Comparison of ENCODE assay signal across 31 cellular contexts in genomic region chr20:60424267-60424904, GRCh38.
"Had no signal": no experiment of that assay in that cellular context is flagged by ENCODE, and none has a peak within 500 bp of the region (broad histone marks: within the 10 kb centered on the region; RNA-seq: fewer than 3 reads in every experiment).

No MANE protein-coding gene starts in this region.

- H3K4me3 Mint-ChIP-seq: activated naive CD4-positive, alpha-beta T cell treated with anti-CD3 and anti-CD28 coated beads for 36 hours; activated naive CD8-positive, alpha-beta T cell treated with anti-CD3 and anti-CD28 coated beads for 36 hours; activated T-helper 1 cell treated with anti-CD3 and anti-CD28 coated beads, Interleukin-12 subunit alpha, Interleukin-12 subunit beta, Interleukin-2, Interleukin-4 antibody, amounts not matched to agents 30 ng/mL and 10 ng/mL and 1 ng/mL, durations not matched to agents 14 hours and 24 hours and 36 hours; brain; nephron; stimulated activated memory B cell treated with anti-CD40 and anti-IgM and Interleukin-4, amounts not matched to agents 10 μg/mL and 1 μg/mL and 100 μg/mL, for 72 hours; stimulated activated naive CD8-positive, alpha-beta T cell treated with anti-CD3 and anti-CD28 coated beads, Interleukin-15, amount 100 ng/mL, for 72 hours; T-helper 2 cell treated with Interferon-gamma antibody and Interleukin-4, amounts not matched to agents 5 μg/mL and 100 μg/mL, for 36 hours had no signal

- H3K9me3 Mint-ChIP-seq: activated naive CD4-positive, alpha-beta T cell treated with anti-CD3 and anti-CD28 coated beads for 36 hours; activated naive CD8-positive, alpha-beta T cell treated with anti-CD3 and anti-CD28 coated beads for 36 hours; activated T-helper 1 cell treated with anti-CD3 and anti-CD28 coated beads, Interleukin-12 subunit alpha, Interleukin-12 subunit beta, Interleukin-2, Interleukin-4 antibody, amounts not matched to agents 30 ng/mL and 10 ng/mL and 1 ng/mL, durations not matched to agents 14 hours and 24 hours and 36 hours; nephron; stimulated activated naive CD8-positive, alpha-beta T cell treated with anti-CD3 and anti-CD28 coated beads, Interleukin-15, amount 100 ng/mL, for 72 hours; T-helper 2 cell treated with Interferon-gamma antibody and Interleukin-4, amounts not matched to agents 5 μg/mL and 100 μg/mL, for 36 hours had no signal

- ATAC-seq: foreskin keratinocyte; heart right ventricle; right lobe of liver; stimulated activated memory B cell treated with anti-CD40 and anti-IgM and Interleukin-4, amounts not matched to agents 10 μg/mL and 1 μg/mL and 100 μg/mL, for 72 hours; stimulated activated naive CD8-positive, alpha-beta T cell treated with anti-CD3 and anti-CD28 coated beads, Interleukin-15, amount 100 ng/mL, for 72 hours had no signal

- H3K9me3 ChIP-seq: adrenal gland, heart right ventricle, left ventricle myocardium inferior, ovary, right lobe of liver, thyroid gland, upper lobe of left lung, vagina had no signal

- H3K4me3 ChIP-seq: adrenal gland, heart right ventricle, left ventricle myocardium inferior, lung, ovary, right lobe of liver, skin epidermis, thyroid gland, upper lobe of left lung, vagina had no signal

- DNase-seq: activated CD4-positive, alpha-beta T cell treated with anti-CD3 and anti-CD28 coated beads for 4 hours; activated CD4-positive, alpha-beta T cell treated with anti-CD3 and anti-CD28 coated beads, Interleukin-2, amount 50 U/mL, for 48 hours; activated CD4-positive, CD25-positive, alpha-beta regulatory T cell; activated CD8-positive, alpha-beta memory T cell treated with anti-CD3 and anti-CD28 coated beads for 24 hours; activated effector memory CD4-positive, alpha-beta T cell treated with anti-CD3 and anti-CD28 coated beads, Interleukin-2, amount 50 U/mL, for 16 hours; activated naive CD4-positive, alpha-beta T cell treated with anti-CD3 and anti-CD28 coated beads for 36 hours; activated naive CD8-positive, alpha-beta T cell treated with anti-CD3 and anti-CD28 coated beads for 36 hours; aorta; cortex of kidney; foreskin keratinocyte; heart right ventricle; left ventricle myocardium inferior; ovary; right lobe of liver; stimulated activated CD4-positive, alpha-beta T cell treated with anti-CD3 and anti-CD28 coated beads, Interleukin-12 subunit alpha, Interleukin-12 subunit beta, amount 100 ng/mL, for 4 hours; stimulated activated CD4-positive, alpha-beta T cell treated with anti-CD3 and anti-CD28 coated beads, Interleukin-4, amount 100 ng/mL, for 4 hours; stimulated activated CD8-positive, alpha-beta memory T cell treated with anti-CD3 and anti-CD28 coated beads, Interleukin-4, amount 100 ng/mL, for 48 hours; stimulated activated naive CD8-positive, alpha-beta T cell treated with anti-CD3 and anti-CD28 coated beads, Interleukin-15, amount 100 ng/mL, for 72 hours; T-helper 1 cell; thyroid gland; upper lobe of left lung had no signal

- H3K4me1 ChIP-seq: adrenal gland, foreskin keratinocyte, heart right ventricle, left ventricle myocardium inferior, right lobe of liver, upper lobe of left lung, vagina had no signal

- H3K27ac ChIP-seq: adrenal gland, foreskin keratinocyte, heart right ventricle, left ventricle myocardium inferior, ovary, right lobe of liver, skin epidermis, thyroid gland, upper lobe of left lung, vagina had no signal

- H3K36me3 ChIP-seq: adrenal gland, heart right ventricle, left ventricle myocardium inferior, ovary, right lobe of liver, thyroid gland, upper lobe of left lung, vagina had no signal

- H3K27me3 ChIP-seq: adrenal gland, foreskin keratinocyte, ovary, right lobe of liver, thyroid gland, upper lobe of left lung, vagina had no signal

- H3K27ac Mint-ChIP-seq: activated naive CD4-positive, alpha-beta T cell treated with anti-CD3 and anti-CD28 coated beads for 36 hours; activated naive CD8-positive, alpha-beta T cell treated with anti-CD3 and anti-CD28 coated beads for 36 hours; activated T-helper 1 cell treated with anti-CD3 and anti-CD28 coated beads, Interleukin-12 subunit alpha, Interleukin-12 subunit beta, Interleukin-2, Interleukin-4 antibody, amounts not matched to agents 30 ng/mL and 10 ng/mL and 1 ng/mL, durations not matched to agents 14 hours and 24 hours and 36 hours; brain; nephron; progenitor cell of endocrine pancreas; stimulated activated memory B cell treated with anti-CD40 and anti-IgM and Interleukin-4, amounts not matched to agents 10 μg/mL and 1 μg/mL and 100 μg/mL, for 72 hours; T-helper 2 cell treated with Interferon-gamma antibody and Interleukin-4, amounts not matched to agents 5 μg/mL and 100 μg/mL, for 36 hours had no signal

- H3K4me1 Mint-ChIP-seq: activated naive CD8-positive, alpha-beta T cell treated with anti-CD3 and anti-CD28 coated beads for 36 hours; brain; nephron; stimulated activated memory B cell treated with anti-CD40 and anti-IgM and Interleukin-4, amounts not matched to agents 10 μg/mL and 1 μg/mL and 100 μg/mL, for 72 hours; stimulated activated naive CD8-positive, alpha-beta T cell treated with anti-CD3 and anti-CD28 coated beads, Interleukin-15, amount 100 ng/mL, for 72 hours had no signal

- H3K27me3 Mint-ChIP-seq: stimulated activated memory B cell treated with anti-CD40 and anti-IgM and Interleukin-4, amounts not matched to agents 10 μg/mL and 1 μg/mL and 100 μg/mL, for 72 hours; stimulated activated naive CD8-positive, alpha-beta T cell treated with anti-CD3 and anti-CD28 coated beads, Interleukin-15, amount 100 ng/mL, for 72 hours had no signal

- H3K36me3 Mint-ChIP-seq: activated naive CD8-positive, alpha-beta T cell treated with anti-CD3 and anti-CD28 coated beads for 36 hours; brain; stimulated activated memory B cell treated with anti-CD40 and anti-IgM and Interleukin-4, amounts not matched to agents 10 μg/mL and 1 μg/mL and 100 μg/mL, for 72 hours had no signal
